Comparison of ENCODE assay signal across 22 cellular contexts in the genomic region with DNA sequence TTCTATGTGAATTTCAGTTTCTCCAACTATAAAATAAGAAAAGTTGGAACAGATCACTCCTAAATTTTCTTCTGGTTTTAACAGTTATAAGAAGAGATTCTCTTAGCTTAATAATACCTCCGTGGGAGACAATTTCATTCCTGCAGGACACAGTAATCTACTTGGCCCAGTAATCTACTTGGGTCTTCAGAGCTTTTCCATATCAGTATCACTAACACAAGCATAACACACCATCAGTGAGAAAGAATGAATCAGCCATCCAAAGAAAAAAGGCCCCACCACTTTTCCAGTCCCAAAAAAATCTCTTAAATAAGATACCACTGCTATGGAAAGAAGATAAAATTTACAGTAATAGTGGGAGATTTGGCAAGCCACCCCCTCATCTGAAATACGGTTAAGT. TPM values are rescaled to one million over a fixed set of nuclear protein-coding genes. Genes with fewer than 3 reads are reported as not detected.
DNase-seq lines count a peak whose midpoint lies in the region; ATAC-seq and TF ChIP-seq lines count a peak whose summit lies in the region.
"Had no signal": no experiment of that assay in that cellular context is flagged by ENCODE, and none has a peak within 500 bp of the region (broad histone marks: within the 10 kb centered on the region; RNA-seq: fewer than 3 reads in every experiment).

No MANE protein-coding gene starts in this region.

- H3K23ac ChIP-seq in H9 (ENCODE audit: insufficient read length, low read depth, low read length) (no peak overlapping the region), mesenchymal stem cell (ENCODE audit: low read length in 2 of 2) (no peak overlapping the region)

- no peak for ATAC-seq in activated CD8-positive, alpha-beta T cell treated with anti-CD3 and anti-CD28 coated beads for 36 hours
- no peak for ATAC-seq in activated CD8-positive, alpha-beta T cell treated with anti-CD3 and anti-CD28 coated beads, Interleukin-2, amount 10 ng/mL, durations not matched to agents 7 days and 5 days
- ATAC-seq in WTC11: no peak
- ATAC-seq in GM21367 (IDR thresholded peaks at IDR 0.05; ENCODE audit: unreplicated experiment): no peak
- ATAC-seq: psoas muscle had no signal

- H3K27ac ChIP-seq in H9 (ENCODE audit: insufficient read length, low read depth, low read length) (no peak overlapping the region), mesenchymal stem cell (ENCODE audit: low read length, poor library complexity, severe bottlenecking) (no peak overlapping the region)
- H3K27ac ChIP-seq in CD8-positive, alpha-beta memory T cell (ENCODE audit: low read depth, low read length): no peak overlapping the region
- H3K27ac ChIP-seq: dorsolateral prefrontal cortex, neutrophil, psoas muscle had no signal

- H3K4me3 ChIP-seq in mesenchymal stem cell (ENCODE audit: insufficient read depth in 1 of 2, low read depth in 1 of 2, low read length in 2 of 2): no peak overlapping the region
- H3K4me3 ChIP-seq in CD8-positive, alpha-beta memory T cell (ENCODE audit: low read length): no peak overlapping the region
- H3K4me3 ChIP-seq: dorsolateral prefrontal cortex, psoas muscle had no signal

- POLR2A ChIA-PET in activated CD8-positive, alpha-beta T cell treated with anti-CD3 and anti-CD28 coated beads for 36 hours (lab: Charles Lee): interaction anchor here (0.6 to 0.9 kb wide), 4 partner anchors 8 to 288 kb away, joined by 3 read pairs; no protein-coding TSS in a partner anchor
- POLR2A ChIA-PET in activated CD8-positive, alpha-beta T cell treated with anti-CD3 and anti-CD28 coated beads, Interleukin-2, amount 10 ng/mL, durations not matched to agents 7 days and 5 days (lab: Charles Lee): interaction anchor here (0.7 to 1.4 kb wide), 2 partner anchors 23 to 209 kb away, joined by 3 to 4 read pairs; a partner anchor contains a TSS
- POLR2A ChIA-PET in WTC11 (lab: Charles Lee): interaction anchor here (1.1 kb wide), 1 partner anchor 20 kb away, joined by 3 read pairs; a partner anchor contains a TSS
- POLR2A ChIA-PET in CD8-positive, alpha-beta memory T cell (lab: Charles Lee): no interaction called here

- no peak overlapping the region for H3T11ph ChIP-seq in H9 (ENCODE audit: low read length)

- CTCF ChIA-PET in activated CD8-positive, alpha-beta T cell treated with anti-CD3 and anti-CD28 coated beads for 36 hours (lab: Charles Lee): interaction anchor here (1.1 kb wide), 1 partner anchor 9 kb away, joined by 6 read pairs; no protein-coding TSS in a partner anchor
- CTCF ChIA-PET in activated CD8-positive, alpha-beta T cell treated with anti-CD3 and anti-CD28 coated beads, Interleukin-2, amount 10 ng/mL, durations not matched to agents 7 days and 5 days (lab: Charles Lee): interaction anchor here (0.8 kb wide), 1 partner anchor 63 kb away, joined by 3 read pairs; a partner anchor contains a TSS
- CTCF ChIA-PET in WTC11 (lab: Charles Lee): interaction anchor here (1.7 kb wide), 1 partner anchor 63 kb away, joined by 4 read pairs; no protein-coding TSS in a partner anchor
- CTCF ChIA-PET in CD8-positive, alpha-beta memory T cell (lab: Charles Lee): no interaction called here

- intact Hi-C loops in activated CD8-positive, alpha-beta T cell treated with anti-CD3 and anti-CD28 coated beads for 36 hours (cut with micrococcal nuclease): no loop called here

- no peaks in the 10 kb centered on the region for H3K9me3 Mint-ChIP-seq in activated CD8-positive, alpha-beta T cell treated with anti-CD3 and anti-CD28 coated beads for 36 hours
- no peaks in the 10 kb centered on the region for H3K9me3 Mint-ChIP-seq in activated CD8-positive, alpha-beta T cell treated with anti-CD3 and anti-CD28 coated beads, Interleukin-2, amount 10 ng/mL, durations not matched to agents 7 days and 5 days (ENCODE audit: insufficient read depth)
- no peaks in the 10 kb centered on the region for H3K9me3 Mint-ChIP-seq in H9
- H3K9me3 Mint-ChIP-seq in WTC11: no peaks in the 10 kb centered on the region
- H3K9me3 Mint-ChIP-seq in CD8-positive, alpha-beta memory T cell: no peaks in the 10 kb centered on the region

- no peak overlapping the region for H2BK5ac ChIP-seq in H9 (ENCODE audit: insufficient read length, low read length)
- H2BK5ac ChIP-seq in mesenchymal stem cell (ENCODE audit: low read depth, low read length, poor library complexity, severe bottlenecking): no peak overlapping the region

- no peak for DNase-seq in activated CD8-positive, alpha-beta T cell treated with anti-CD3 and anti-CD28 coated beads for 36 hours
- DNase-seq in activated CD8-positive, alpha-beta T cell treated with anti-CD3 and anti-CD28 coated beads, Interleukin-2, amount 10 ng/mL, durations not matched to agents 7 days and 5 days: no peak
- DNase-seq in H9: no peak
- peak; percentile 42 for DNase-seq in amniotic epithelial cell (ENCODE audit: low read depth)
- DNase-seq in mesenchymal stem cell: no peak
- no peak for DNase-seq in WTC11 (ENCODE audit: low spot score)
- DNase-seq in CD8-positive, alpha-beta memory T cell: no peak
- DNase-seq: activated effector memory CD4-positive, alpha-beta T cell treated with Interleukin-2 at 50 U/mL for 16 hours; amniotic stem cell; central memory CD4-positive, alpha-beta T cell; DMS53; dorsolateral prefrontal cortex; GOT3; Karpas-422; NCI-H1092; NCI-H187; NCI-H2171 treated with DMSO at 0.1 percent for 48 hours; NCI-H524 treated with DMSO at 0.1 percent for 48 hours; psoas muscle; T-helper 1 cell had no signal

- H3K27me3 Mint-ChIP-seq in activated CD8-positive, alpha-beta T cell treated with anti-CD3 and anti-CD28 coated beads for 36 hours: no peaks in the 10 kb centered on the region
- no peaks in the 10 kb centered on the region for H3K27me3 Mint-ChIP-seq in activated CD8-positive, alpha-beta T cell treated with anti-CD3 and anti-CD28 coated beads, Interleukin-2, amount 10 ng/mL, durations not matched to agents 7 days and 5 days (ENCODE audit: low read depth)
- no peaks in the 10 kb centered on the region for H3K27me3 Mint-ChIP-seq in H9 (ENCODE audit: low read depth)
- no peaks in the 10 kb centered on the region for H3K27me3 Mint-ChIP-seq in WTC11 (ENCODE audit: low read depth)
- H3K27me3 Mint-ChIP-seq in CD8-positive, alpha-beta memory T cell: no peaks in the 10 kb centered on the region

- H3K18ac ChIP-seq in H9 (ENCODE audit: insufficient read length, low read depth, low read length) (no peak overlapping the region), mesenchymal stem cell (ENCODE audit: low read depth in 1 of 2, low read length in 2 of 2) (no peak overlapping the region)

- no peak overlapping the region for H4K5ac ChIP-seq in H9 (ENCODE audit: insufficient read length, low read depth, low read length)

- H2BK12ac ChIP-seq in H9 (ENCODE audit: insufficient read length, low read depth, low read length) (no peak overlapping the region), mesenchymal stem cell (ENCODE audit: low read length in 2 of 2) (no peak overlapping the region)

- no peak overlapping the region for H3K14ac ChIP-seq in H9 (ENCODE audit: insufficient read depth, low read length)
- H3K14ac ChIP-seq in mesenchymal stem cell (ENCODE audit: low read length in 2 of 2): no peak overlapping the region

- peaks cover 14% of the 10 kb centered on the region for H3K79me1 ChIP-seq in H9 (ENCODE audit: insufficient read depth, low read depth, low read length, poor library complexity, severe bottlenecking)
- H3K79me1 ChIP-seq in mesenchymal stem cell (replicated peaks; ENCODE audit: low read length, poor library complexity, severe bottlenecking): peaks cover 25% of the 10 kb centered on the region

- H3K56ac ChIP-seq in H9 (ENCODE audit: insufficient read length, low read depth, low read length): no peak overlapping the region

- H2BK120ac ChIP-seq in H9 (ENCODE audit: low read depth, low read length, poor library complexity, severe bottlenecking) (no peak overlapping the region), mesenchymal stem cell (ENCODE audit: low read depth, low read length) (no peak overlapping the region)

- no peaks in the 10 kb centered on the region for H3K23me2 ChIP-seq in H9 (ENCODE audit: insufficient read length, low read depth, low read length, poor library complexity, severe bottlenecking)

- no peak overlapping the region for H3K4ac ChIP-seq in H9 (ENCODE audit: low read depth, low read length)
- H3K4ac ChIP-seq in mesenchymal stem cell (ENCODE audit: low read depth in 1 of 2, low read length in 2 of 2): no peak overlapping the region

- no peak overlapping the region for H2BK20ac ChIP-seq in H9 (ENCODE audit: low read depth, low read length, poor library complexity, severe bottlenecking)

- H3K79me2 ChIP-seq in H9 (ENCODE audit: insufficient read depth, low read length): peaks cover 11% of the 10 kb centered on the region; the same call in 1 of the 2 replicates

- H3K36me3 Mint-ChIP-seq in activated CD8-positive, alpha-beta T cell treated with anti-CD3 and anti-CD28 coated beads for 36 hours (ENCODE audit: low read depth): peaks cover 20% of the 10 kb centered on the region
- peaks cover 44% of the 10 kb centered on the region for H3K36me3 Mint-ChIP-seq in activated CD8-positive, alpha-beta T cell treated with anti-CD3 and anti-CD28 coated beads, Interleukin-2, amount 10 ng/mL, durations not matched to agents 7 days and 5 days (ENCODE audit: low read depth)
- peaks cover 22 to 56% (median 51%) of the 10 kb centered on the region in 3 experiments; a peak in 6 of 7 replicates for H3K36me3 Mint-ChIP-seq in H9 (ENCODE audit: insufficient read depth in 1 of 3, low read depth in 3 of 3)
- peaks cover 38% of the 10 kb centered on the region for H3K36me3 Mint-ChIP-seq in WTC11
- peaks cover 0 to 62% (median 18%) of the 10 kb centered on the region in 3 donors for H3K36me3 Mint-ChIP-seq in CD8-positive, alpha-beta memory T cell

- no peak overlapping the region for H3K4me3 Mint-ChIP-seq in activated CD8-positive, alpha-beta T cell treated with anti-CD3 and anti-CD28 coated beads for 36 hours
- H3K4me3 Mint-ChIP-seq in activated CD8-positive, alpha-beta T cell treated with anti-CD3 and anti-CD28 coated beads, Interleukin-2, amount 10 ng/mL, durations not matched to agents 7 days and 5 days: no peak overlapping the region
- no peak overlapping the region for H3K4me3 Mint-ChIP-seq in H9
- no peak overlapping the region for H3K4me3 Mint-ChIP-seq in WTC11
- H3K4me3 Mint-ChIP-seq in CD8-positive, alpha-beta memory T cell: no peak overlapping the region

- TF ChIP-seq CTCF in activated CD8-positive, alpha-beta T cell treated with anti-CD3 and anti-CD28 coated beads for 36 hours (IDR thresholded peaks at IDR 0.05): no peak
- TF ChIP-seq CTCF in H9 (conservative IDR thresholded peaks at IDR 0.05) (no peak), WTC11 (IDR thresholded peaks at IDR 0.05) (no peak)

- H2AK5ac ChIP-seq in H9 (ENCODE audit: insufficient read length, low read length) (no peak overlapping the region), mesenchymal stem cell (ENCODE audit: low read length, severe bottlenecking) (no peak overlapping the region)

- H3K36me3 ChIP-seq in mesenchymal stem cell (ENCODE audit: control insufficient read depth in 1 of 2, insufficient read depth in 2 of 2, low read depth in 1 of 2, low read length in 2 of 2): peaks cover 32 to 39% of the 10 kb centered on the region in 2 experiments
- peaks cover 5% of the 10 kb centered on the region for H3K36me3 ChIP-seq in CD8-positive, alpha-beta memory T cell (ENCODE audit: insufficient read depth, low read length)

- peaks cover 41% of the 10 kb centered on the region for H3K4me1 Mint-ChIP-seq in activated CD8-positive, alpha-beta T cell treated with anti-CD3 and anti-CD28 coated beads for 36 hours (ENCODE audit: low read depth)
- peaks cover 15% of the 10 kb centered on the region for H3K4me1 Mint-ChIP-seq in activated CD8-positive, alpha-beta T cell treated with anti-CD3 and anti-CD28 coated beads, Interleukin-2, amount 10 ng/mL, durations not matched to agents 7 days and 5 days (ENCODE audit: low read depth)
- H3K4me1 Mint-ChIP-seq in H9: peaks cover 0 to 5% of the 10 kb centered on the region in 2 experiments; a peak in 2 of 4 replicates
- H3K4me1 Mint-ChIP-seq in WTC11: no peaks in the 10 kb centered on the region
- peaks cover 31 to 57% (median 56%) of the 10 kb centered on the region in 3 donors for H3K4me1 Mint-ChIP-seq in CD8-positive, alpha-beta memory T cell

- H4K20me1 ChIP-seq in H9 (ENCODE audit: control insufficient read depth, insufficient read depth, insufficient read length): no peaks in the 10 kb centered on the region

- H3K9me3 ChIP-seq in H9 (ENCODE audit: control insufficient read depth, low read depth, low read length): no peaks in the 10 kb centered on the region
- no peaks in the 10 kb centered on the region for H3K9me3 ChIP-seq in mesenchymal stem cell (ENCODE audit: control insufficient read depth, low read length)
- H3K9me3 ChIP-seq in CD8-positive, alpha-beta memory T cell (ENCODE audit: low read length): no peaks in the 10 kb centered on the region
- H3K9me3 ChIP-seq: neutrophil, psoas muscle had no signal

- H2AFZ ChIP-seq in H9 (ENCODE audit: low read length) (no peak overlapping the region), mesenchymal stem cell (ENCODE audit: low read depth, low read length) (no peak overlapping the region)

- peak overlapping the region; percentile 38 for H3K27ac Mint-ChIP-seq in activated CD8-positive, alpha-beta T cell treated with anti-CD3 and anti-CD28 coated beads for 36 hours
- no peak overlapping the region for H3K27ac Mint-ChIP-seq in activated CD8-positive, alpha-beta T cell treated with anti-CD3 and anti-CD28 coated beads, Interleukin-2, amount 10 ng/mL, durations not matched to agents 7 days and 5 days
- H3K27ac Mint-ChIP-seq in H9 (peak overlapping the region in 2 of 3 experiments; percentile 27 to 48; a peak in 3 of 7 replicates), WTC11 (no peak overlapping the region)
- peak overlapping the region in 3 of 8 donors; percentile 6 to 33 (median 8) for H3K27ac Mint-ChIP-seq in CD8-positive, alpha-beta memory T cell

- H2BK15ac ChIP-seq in H9 (ENCODE audit: low read depth, low read length): no peak overlapping the region
- H2BK15ac ChIP-seq in mesenchymal stem cell (ENCODE audit: low read depth, poor library complexity, severe bottlenecking): no peak overlapping the region

- H4K8ac ChIP-seq in H9 (replicated peaks; ENCODE audit: insufficient read length, low read depth, low read length) (no peak overlapping the region), mesenchymal stem cell (ENCODE audit: low read length) (no peak overlapping the region)

- no peak overlapping the region for H4K91ac ChIP-seq in H9 (ENCODE audit: insufficient read length, low read depth, low read length)
- H4K91ac ChIP-seq in mesenchymal stem cell (ENCODE audit: low read length): no peak overlapping the region

- no peak overlapping the region for H3K9ac ChIP-seq in H9 (ENCODE audit: extremely low read depth, insufficient read length, low read length)
- peak overlapping the region; percentile 17 for H3K9ac ChIP-seq in mesenchymal stem cell (ENCODE audit: low read length)

- H3K4me1 ChIP-seq in H9 (ENCODE audit: insufficient read depth, low read length): no peaks in the 10 kb centered on the region
- no peaks in the 10 kb centered on the region for H3K4me1 ChIP-seq in mesenchymal stem cell (ENCODE audit: control insufficient read depth, insufficient read depth, low read depth, low read length)
- H3K4me1 ChIP-seq in CD8-positive, alpha-beta memory T cell (ENCODE audit: insufficient read depth, low read length): peaks cover 6% of the 10 kb centered on the region
- H3K4me1 ChIP-seq: psoas muscle had no signal

- H3K27me3 ChIP-seq in H9 (ENCODE audit: insufficient read depth, low read length) (no peaks in the 10 kb centered on the region), mesenchymal stem cell (ENCODE audit: control insufficient read depth in 1 of 2, insufficient read depth in 1 of 2, low read length in 2 of 2) (no peaks in the 10 kb centered on the region)
- no peaks in the 10 kb centered on the region for H3K27me3 ChIP-seq in CD8-positive, alpha-beta memory T cell (ENCODE audit: insufficient read depth, low read length, poor library complexity, severe bottlenecking)
- H3K27me3 ChIP-seq: dorsolateral prefrontal cortex, neutrophil had no signal

- no CpG with 5 or more reads among the region's 2 CpGs for WGBS in H9 (ENCODE audit: extremely low coverage, insufficient read length, low lambda C conversion rate)
- 100% methylated on average over 2 of the region's 2 CpGs for WGBS in mesenchymal stem cell

- H3K4me2 ChIP-seq in H9 (ENCODE audit: insufficient read depth, insufficient read length, low read length) (no peak overlapping the region), mesenchymal stem cell (ENCODE audit: low read length, poor library complexity, severe bottlenecking) (no peak overlapping the region)

RNA-seq across cellular contexts. Expression of a gene that starts 20.2 kb away (rescaled TPM):
- 10 to 100 TPM; 67.5 to 72.4 TPM for total RNA-seq in activated CD8-positive, alpha-beta T cell treated with anti-CD3 and anti-CD28 coated beads for 36 hours
- total RNA-seq in activated CD8-positive, alpha-beta T cell treated with anti-CD3 and anti-CD28 coated beads, Interleukin-2, amount 10 ng/mL, durations not matched to agents 7 days and 5 days: 100 to 1,000 TPM in 1 of 2 experiments, 10 to 100 TPM in 1; 96.7 to 104 TPM
- 99.1 and 102 TPM in 2 replicates for total RNA-seq in H9 (2021)
- polyA plus RNA-seq in mesenchymal stem cell (2013, experiment 1 of 2): 17.8 TPM
- 18.0 TPM for polyA plus RNA-seq in mesenchymal stem cell (2013, experiment 2 of 2)
- total RNA-seq in WTC11 (2021): 107 to 113 TPM (median 110 TPM) in 3 replicates
- 10 to 100 TPM; 82.8 to 89.0 TPM for total RNA-seq in CD8-positive, alpha-beta memory T cell
- polyA plus RNA-seq in CD8-positive, alpha-beta memory T cell: 16.0 TPM

Comparison
In these comparisons a context has a peak if more than half of its experiments do, and no peak if none do; other contexts are left out.
1. H3K27ac Mint-ChIP-seq: peak in activated CD8-positive, alpha-beta T cell treated with anti-CD3 and anti-CD28 coated beads for 36 hours (single experiment) and H9 (2 of 3); none in activated CD8-positive, alpha-beta T cell treated with anti-CD3 and anti-CD28 coated beads, Interleukin-2, amount 10 ng/mL, durations not matched to agents 7 days and 5 days (single experiment) and WTC11 (single experiment).